Comparison of ENCODE assay signal across 37 cellular contexts in the genomic region with DNA sequence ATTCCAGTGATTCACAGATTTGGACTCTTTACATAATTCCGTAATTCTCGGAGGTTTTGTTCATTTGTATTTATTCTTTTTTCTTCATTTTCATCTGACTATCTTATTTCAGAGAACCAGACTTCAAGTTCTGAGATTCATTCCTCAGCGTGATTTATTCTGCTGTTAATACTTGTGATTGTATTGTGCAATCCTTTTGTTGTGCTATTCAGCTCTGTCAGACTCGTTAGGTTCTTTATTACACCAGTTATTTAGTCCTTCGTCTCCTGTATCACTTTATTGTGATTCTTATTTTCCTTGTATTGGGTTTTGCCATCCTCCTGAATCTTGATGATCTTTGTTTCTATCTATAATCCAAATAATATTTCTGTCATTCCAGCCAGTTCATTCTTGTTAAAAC.
DNase-seq lines count a peak whose midpoint lies in the region; ATAC-seq, FAIRE-seq and TF ChIP-seq lines count a peak whose summit lies in the region.
"Had no signal": no experiment of that assay in that cellular context is flagged by ENCODE, and none has a peak within 500 bp of the region (broad histone marks: within the 10 kb centered on the region; RNA-seq: fewer than 3 reads in every experiment).

No MANE protein-coding gene starts in this region.

- no peak overlapping the region for H2BK15ac ChIP-seq in IMR-90 (ENCODE audit: low read depth, low read length)

- no peak overlapping the region for H2AFZ ChIP-seq in HepG2 (ENCODE audit: low read length)
- no peak overlapping the region for H2AFZ ChIP-seq in IMR-90 (replicated peaks; ENCODE audit: low read length, poor library complexity)
- no peak overlapping the region for H2AFZ ChIP-seq in K562 (ENCODE audit: low read depth, low read length)

- H3K4me3 ChIP-seq in HepG2 (replicated peaks in 1 of 3; ENCODE audit: insufficient read depth in 1 of 3, low read depth in 2 of 3, low read length in 3 of 3): no peak overlapping the region
- H3K4me3 ChIP-seq in right lobe of liver: no peak overlapping the region
- H3K4me3 ChIP-seq in IMR-90 (ENCODE audit: insufficient read depth, low read depth, low read length): no peak overlapping the region
- H3K4me3 ChIP-seq in K562: no peak overlapping the region
- H3K4me3 ChIP-seq in endodermal cell (ENCODE audit: low read length): peak overlapping the region; percentile 35
- H3K4me3 ChIP-seq: A549; BLaER1; BLaER1 treated with 17β-estradiol and CSF1 and Interleukin-3, amounts not matched to agents 10 nM and 100 nM had no signal

- H3K36me3 ChIP-seq in HepG2 (replicated peaks in 1 of 2; ENCODE audit: control insufficient read depth in 1 of 2, insufficient read depth in 2 of 2, low read length in 2 of 2): no peaks in the 10 kb centered on the region
- no peaks in the 10 kb centered on the region for H3K36me3 ChIP-seq in right lobe of liver
- no peaks in the 10 kb centered on the region for H3K36me3 ChIP-seq in IMR-90 (ENCODE audit: control insufficient read depth, insufficient read depth, low read length)
- H3K36me3 ChIP-seq in K562 (ENCODE audit: control insufficient read depth, insufficient read depth, low read length): no peaks in the 10 kb centered on the region
- H3K36me3 ChIP-seq in endodermal cell (ENCODE audit: control insufficient read depth, insufficient read depth, low read length): no peaks in the 10 kb centered on the region
- H3K36me3 ChIP-seq: BE2C; BLaER1; BLaER1 treated with 17β-estradiol and CSF1 and Interleukin-3, amounts not matched to agents 10 nM and 100 nM had no signal

- H3K79me2 ChIP-seq in HepG2 (ENCODE audit: insufficient read depth, low read length) (no peaks in the 10 kb centered on the region), K562 (ENCODE audit: control insufficient read depth, insufficient read depth, low read length) (no peaks in the 10 kb centered on the region)

- POLR2A ChIA-PET in HepG2 (lab: Yijun Ruan, JAX): no interaction called here
- POLR2A ChIA-PET in IMR-90 (lab: Charles Lee; ENCODE audit: unreplicated experiment): no interaction called here
- POLR2A ChIA-PET in K562 (lab: Yijun Ruan, JAX): no interaction called here

- 38% methylated on average over 5 of the region's 5 CpGs for WGBS in HepG2 (ENCODE audit: low lambda C conversion rate)
- WGBS in right lobe of liver (ENCODE audit: insufficient coverage, low coverage, low lambda C conversion rate, missing lambda C conversion rate): 54% methylated on average over 5 of the region's 5 CpGs
- no CpG with 5 or more reads among the region's 5 CpGs for WGBS in IMR-90 (ENCODE audit: extremely low coverage in 2 of 2, insufficient read length in 1 of 2), 2 experiments
- WGBS in K562 (ENCODE audit: insufficient coverage, low coverage, missing lambda C conversion rate): 0% methylated on average over 5 of the region's 5 CpGs
- 95 to 100% methylated on average over 1 to 5 of the region's 5 CpGs for WGBS in endodermal cell (ENCODE audit: insufficient coverage in 1 of 2, insufficient read length in 1 of 2), 2 experiments

- no peaks in the 10 kb centered on the region for H3K4me1 ChIP-seq in HepG2 (ENCODE audit: insufficient read depth, low read length)
- H3K4me1 ChIP-seq in right lobe of liver: no peaks in the 10 kb centered on the region
- no peaks in the 10 kb centered on the region for H3K4me1 ChIP-seq in IMR-90 (ENCODE audit: control insufficient read depth, insufficient read depth, low read length)
- H3K4me1 ChIP-seq in K562 (replicated peaks in 1 of 2; ENCODE audit: control insufficient read depth in 2 of 2, insufficient read depth in 2 of 2, low read length in 2 of 2): no peaks in the 10 kb centered on the region
- no peaks in the 10 kb centered on the region for H3K4me1 ChIP-seq in endodermal cell (ENCODE audit: control insufficient read depth, insufficient read depth, low read length)
- H3K4me1 ChIP-seq: A549; BE2C; BLaER1; BLaER1 treated with 17β-estradiol and CSF1 and Interleukin-3, amounts not matched to agents 10 nM and 100 nM; Caco-2 had no signal

- H3K27ac ChIP-seq in HepG2 (ENCODE audit: extremely low read length, insufficient read depth, low read length) (no peak overlapping the region), right lobe of liver (no peak overlapping the region), IMR-90 (ENCODE audit: insufficient read depth, low read length) (no peak overlapping the region), K562 (ENCODE audit: extremely low read depth, low read depth, low read length) (no peak overlapping the region), endodermal cell (ENCODE audit: low read depth, low read length) (no peak overlapping the region)
- H3K27ac ChIP-seq: 22Rv1; A549; BLaER1; BLaER1 treated with 17β-estradiol and CSF1 and Interleukin-3, amounts not matched to agents 10 nM and 100 nM; C4-2B had no signal

- H3K27ac Mint-ChIP-seq in endodermal cell: no peak overlapping the region
- H3K27ac Mint-ChIP-seq: B cell; CD14-positive monocyte; CD4-positive, alpha-beta memory T cell; CD4-positive, alpha-beta T cell; CD4-positive, CD25-positive, alpha-beta regulatory T cell; CD8-positive, alpha-beta memory T cell; CD8-positive, alpha-beta T cell had no signal

- no peak overlapping the region for H2AK5ac ChIP-seq in IMR-90 (ENCODE audit: low read depth, low read length)

- no peak overlapping the region for H3K14ac ChIP-seq in IMR-90 (replicated peaks; ENCODE audit: low read depth, low read length)

- H3K36me3 Mint-ChIP-seq in endodermal cell (ENCODE audit: low read depth): peaks cover 27% of the 10 kb centered on the region
- H3K36me3 Mint-ChIP-seq: CD14-positive monocyte; CD4-positive, CD25-positive, alpha-beta regulatory T cell; CD8-positive, alpha-beta T cell had no signal

- H4K20me1 ChIP-seq in HepG2 (ENCODE audit: insufficient read depth, low read length) (no peaks in the 10 kb centered on the region), IMR-90 (ENCODE audit: insufficient read depth, low read length) (no peaks in the 10 kb centered on the region), K562 (replicated peaks; ENCODE audit: control insufficient read depth, insufficient read depth, low read length) (no peaks in the 10 kb centered on the region)
- H4K20me1 ChIP-seq: BLaER1; BLaER1 treated with 17β-estradiol and CSF1 and Interleukin-3, amounts not matched to agents 10 nM and 100 nM had no signal

- dilution Hi-C loops in IMR-90 (cut with HindIII; ENCODE audit: low sequenced_read_pairs, unreplicated experiment): no loop called here

- no peak overlapping the region for H3K4ac ChIP-seq in IMR-90 (ENCODE audit: low read depth, low read length)

- TF ChIP-seq RAD21 in HepG2 (CRISPR knock-in tag; IDR thresholded peaks at IDR 0.05) (no peak), IMR-90 (IDR thresholded peaks at IDR 0.05; ENCODE audit: low read length) (no peak), K562 (CRISPR knock-in tag; conservative IDR thresholded peaks at IDR 0.05 in 1 of 2, IDR thresholded peaks at IDR 0.05 in 1 of 2) (no peak)

- TF ChIP-seq POLR2A in HepG2 (IDR thresholded peaks at IDR 0.05; ENCODE audit: insufficient read depth in 1 of 2, low read depth in 2 of 2, low read length in 2 of 2) (no peak), right lobe of liver (IDR thresholded peaks at IDR 0.05) (no peak), IMR-90 (IDR thresholded peaks at IDR 0.05; ENCODE audit: low read depth, low read length) (no peak), K562 (conservative IDR thresholded peaks at IDR 0.05) (no peak)

- no peak overlapping the region for H3K9ac ChIP-seq in HepG2 (ENCODE audit: insufficient read depth, low read depth, low read length)
- H3K9ac ChIP-seq in IMR-90 (ENCODE audit: low read depth, low read length): no peak overlapping the region
- H3K9ac ChIP-seq in K562 (ENCODE audit: insufficient read depth in 1 of 2, low read depth in 2 of 2, low read length in 2 of 2): no peak overlapping the region
- no peak overlapping the region for H3K9ac ChIP-seq in endodermal cell (ENCODE audit: extremely low read depth, low read length, poor library complexity, severe bottlenecking)
- H3K9ac ChIP-seq: BLaER1; BLaER1 treated with 17β-estradiol and CSF1 and Interleukin-3, amounts not matched to agents 10 nM and 100 nM had no signal

- H4K91ac ChIP-seq in IMR-90 (ENCODE audit: insufficient read depth, low read depth, low read length): no peak overlapping the region

- no peaks in the 10 kb centered on the region for H3K79me1 ChIP-seq in IMR-90 (ENCODE audit: low read depth in 1 of 2, low read length in 2 of 2)

- H2BK5ac ChIP-seq in IMR-90 (ENCODE audit: low read depth, low read length, poor library complexity, severe bottlenecking): no peak overlapping the region

- BruUV-seq in HepG2 (replicated peaks; lab: Mats Ljungman, UMichigan): no TSS peak
- no TSS peak for BruUV-seq in IMR-90 (replicated peaks; lab: Mats Ljungman, UMichigan)
- no TSS peak for BruUV-seq in K562 (replicated peaks; lab: Mats Ljungman, UMichigan)

- H3K9me3 Mint-ChIP-seq in endodermal cell: peaks cover 93% of the 10 kb centered on the region

- no peak overlapping the region for H4K5ac ChIP-seq in IMR-90 (ENCODE audit: low read depth, low read length)

- H3K4me1 Mint-ChIP-seq in endodermal cell: peaks cover 2% of the 10 kb centered on the region
- H3K4me1 Mint-ChIP-seq: B cell; CD14-positive monocyte; CD4-positive, alpha-beta memory T cell; CD4-positive, CD25-positive, alpha-beta regulatory T cell; CD8-positive, alpha-beta memory T cell had no signal

- no peak overlapping the region for H3K23ac ChIP-seq in IMR-90 (ENCODE audit: low read depth, low read length)

- H3K18ac ChIP-seq in IMR-90 (ENCODE audit: low read depth, low read length): no peak overlapping the region

- H3K9me1 ChIP-seq in IMR-90 (ENCODE audit: insufficient read depth, low read length) (no peaks in the 10 kb centered on the region), K562 (ENCODE audit: control insufficient read depth, insufficient read depth, low read length) (no peaks in the 10 kb centered on the region)

- H3K9me3 ChIP-seq in HepG2 (ENCODE audit: low read length): peaks cover 89% of the 10 kb centered on the region
- no peaks in the 10 kb centered on the region for H3K9me3 ChIP-seq in right lobe of liver
- peaks cover 12% of the 10 kb centered on the region for H3K9me3 ChIP-seq in IMR-90 (ENCODE audit: control insufficient read depth, insufficient read depth, low read length)
- no peaks in the 10 kb centered on the region for H3K9me3 ChIP-seq in K562 (replicated peaks; ENCODE audit: control insufficient read depth, insufficient read depth, low read depth, low read length)
- peaks cover 92% of the 10 kb centered on the region for H3K9me3 ChIP-seq in endodermal cell (ENCODE audit: control insufficient read depth, low read length)
- H3K9me3 ChIP-seq: BE2C had no signal

- no peak overlapping the region for H3K56ac ChIP-seq in IMR-90 (ENCODE audit: extremely low read depth, insufficient read depth, low read length)

- no peak overlapping the region for H3K4me2 ChIP-seq in HepG2 (ENCODE audit: low read depth, low read length)
- H3K4me2 ChIP-seq in IMR-90 (ENCODE audit: low read depth, low read length): no peak overlapping the region
- no peak overlapping the region for H3K4me2 ChIP-seq in K562 (ENCODE audit: insufficient read depth, low read length)
- H3K4me2 ChIP-seq: A549; BLaER1; BLaER1 treated with 17β-estradiol and CSF1 and Interleukin-3, amounts not matched to agents 10 nM and 100 nM had no signal

- in situ Hi-C loops in HepG2 (cut with HindIII; ENCODE audit: extremely low pct_ligation_motif_present, low pct_unique_long_range_greater_than_20kb): no loop called here
- in situ Hi-C loops in IMR-90 (cut with MboI; ENCODE audit: low sequenced_read_pairs): no loop called here
- in situ Hi-C loops in K562 (cut with MboI): no loop called here

- H3K27me3 Mint-ChIP-seq in endodermal cell (ENCODE audit: insufficient read depth): peaks cover 5% of the 10 kb centered on the region
- H3K27me3 Mint-ChIP-seq: B cell; CD4-positive, alpha-beta memory T cell; CD4-positive, alpha-beta T cell; CD4-positive, CD25-positive, alpha-beta regulatory T cell; CD8-positive, alpha-beta memory T cell had no signal

- no peak overlapping the region for H2AK9ac ChIP-seq in IMR-90 (replicated peaks; ENCODE audit: low read depth, low read length, poor library complexity)

- H4K8ac ChIP-seq in IMR-90 (ENCODE audit: low read depth in 2 of 2, low read length in 2 of 2): no peak overlapping the region

- no peak overlapping the region for H3K4me3 Mint-ChIP-seq in endodermal cell
- H3K4me3 Mint-ChIP-seq: B cell; CD14-positive monocyte; CD4-positive, alpha-beta memory T cell; CD4-positive, alpha-beta T cell; CD4-positive, CD25-positive, alpha-beta regulatory T cell; CD8-positive, alpha-beta memory T cell; CD8-positive, alpha-beta T cell had no signal

- DNase-seq in HepG2 (ENCODE audit: low spot score) (no peak), right lobe of liver (no peak), IMR-90 (no peak), K562 (ENCODE audit: extremely low read depth in 1 of 4, low spot score in 3 of 4) (no peak), endodermal cell (no peak), left colon (no peak), GM19238 (ENCODE audit: insufficient read length, low spot score) (no peak)
- no peak for DNase-seq in activated CD4-positive, CD25-positive, alpha-beta regulatory T cell (lab: John Stamatoyannopoulos, UW)
- DNase-seq: 8988T; ACHN; AML-193; BE2C; C1 segment of cervical spinal cord; Caco-2; Calu3; CD4-positive, alpha-beta memory T cell; CD4-positive, alpha-beta T cell; CD4-positive, CD25-positive, alpha-beta regulatory T cell; CD8-positive, alpha-beta memory T cell; CD8-positive, alpha-beta T cell; COR-L47; DMS 273 treated with DMSO at 0.1 percent for 48 hours; DMS153; DMS53; DMS79; DMS79 treated with DMSO at 0.1 percent for 48 hours; DND-41; EL had no signal

- CTCF ChIA-PET in HepG2 (lab: Yijun Ruan, JAX; ENCODE audit: low intra/inter-chr PET ratio, low total read pairs): no interaction called here
- CTCF ChIA-PET in IMR-90 (lab: Yijun Ruan, JAX): no interaction called here
- CTCF ChIA-PET in K562 (lab: Yijun Ruan, JAX; ENCODE audit: low intra/inter-chr PET ratio): no interaction called here

- no peak overlapping the region for H2BK120ac ChIP-seq in IMR-90 (ENCODE audit: low read depth, low read length)

- no peak for TF ChIP-seq CTCF in HepG2 (CRISPR knock-in tag; IDR thresholded peaks at IDR 0.05)
- no peak for TF ChIP-seq CTCF in right lobe of liver (IDR thresholded peaks at IDR 0.05)
- TF ChIP-seq CTCF in IMR-90 (conservative IDR thresholded peaks at IDR 0.05; ENCODE audit: low read depth, low read length): no peak
- no peak for TF ChIP-seq CTCF in K562 (IDR thresholded peaks at IDR 0.05 in 2 of 3, conservative IDR thresholded peaks at IDR 0.05 in 1 of 3; ENCODE audit: insufficient read depth in 2 of 3, low read depth in 1 of 3, low read length in 3 of 3)
- no peak for TF ChIP-seq CTCF in endodermal cell (conservative IDR thresholded peaks at IDR 0.05)

- TF ChIP-seq EP300 in HepG2 (IDR thresholded peaks at IDR 0.05; ENCODE audit: low read depth in 2 of 2, low read length in 2 of 2) (no peak), HepG2 (CRISPR knock-in tag; IDR thresholded peaks at IDR 0.05; ENCODE audit: borderline replicate concordance) (no peak), K562 (IDR thresholded peaks at IDR 0.05; ENCODE audit: low read length) (no peak)

- intact Hi-C loops in HepG2 (cut with micrococcal nuclease; ENCODE audit: unreplicated experiment): no loop called here
- intact Hi-C loops in right lobe of liver (cut with DNase I): no loop called here
- intact Hi-C loops in IMR-90 (cut with micrococcal nuclease): no loop called here
- intact Hi-C loops in K562 (cut with micrococcal nuclease): no loop called here
- intact Hi-C loops in left colon (cut with DNase I, micrococcal nuclease): no loop called here

- no peak for FAIRE-seq in HepG2 (lab: Jason Lieb, UNC)
- no peak for FAIRE-seq in K562 (lab: Jason Lieb, UNC)
- FAIRE-seq: A204.1, D721Med had no signal

- ATAC-seq in HepG2 (no peak), right lobe of liver (no peak), IMR-90 (ENCODE audit: low read depth) (no peak), K562 (no peak), left colon (no peak)
- ATAC-seq: A549; CD8-positive, alpha-beta T cell had no signal

- H3K27me3 ChIP-seq in HepG2 (ENCODE audit: control insufficient read depth in 1 of 2, insufficient read depth in 2 of 2, low read length in 2 of 2) (no peaks in the 10 kb centered on the region), right lobe of liver (no peaks in the 10 kb centered on the region), IMR-90 (ENCODE audit: control insufficient read depth, insufficient read depth, low read length) (no peaks in the 10 kb centered on the region), K562 (ENCODE audit: control insufficient read depth in 2 of 2, insufficient read depth in 2 of 2, low read length in 2 of 2) (no peaks in the 10 kb centered on the region), endodermal cell (ENCODE audit: control insufficient read depth, insufficient read depth, low read length, poor library complexity, severe bottlenecking) (no peaks in the 10 kb centered on the region)
- H3K27me3 ChIP-seq: BE2C; BLaER1; BLaER1 treated with 17β-estradiol and CSF1 and Interleukin-3, amounts not matched to agents 10 nM and 100 nM had no signal

- no peak overlapping the region for H2BK20ac ChIP-seq in IMR-90 (ENCODE audit: low read depth, low read length)
